Comparison of ENCODE assay signal across 10 cellular contexts in genomic region chr14:23364164-23364571, GRCh38. TPM values are rescaled to one million over a fixed set of nuclear protein-coding genes. Genes with fewer than 3 reads are reported as not detected.
DNase-seq lines count a peak whose midpoint lies in the region; ATAC-seq and TF ChIP-seq lines count a peak whose summit lies in the region.
"Had no signal": no experiment of that assay in that cellular context is flagged by ENCODE, and none has a peak within 500 bp of the region (broad histone marks: within the 10 kb centered on the region; RNA-seq: fewer than 3 reads in every experiment).

No MANE protein-coding gene starts in this region.

- intact Hi-C loops in adrenal gland (cut with DNase I) (no loop called here), heart right ventricle (cut with DNase I) (no loop called here), ovary (cut with DNase I) (no loop called here)

- H3K9me3 Mint-ChIP-seq in activated T-helper 17 cell treated with anti-CD3 and anti-CD28 coated beads, Interleukin-2, amount 50 U/mL, for 72 hours: no peaks in the 10 kb centered on the region

- no peak overlapping the region for H3K27ac Mint-ChIP-seq in activated T-helper 17 cell treated with anti-CD3 and anti-CD28 coated beads, Interleukin-2, amount 50 U/mL, for 72 hours

- H3K4me1 ChIP-seq in adrenal gland (replicated peaks in 1 of 2) (peaks cover 0 to 4% of the 10 kb centered on the region in 2 donors), heart right ventricle (peaks cover 0 to 22% (median 5%) of the 10 kb centered on the region in 9 donors), ovary (ENCODE audit: insufficient read depth) (no peaks in the 10 kb centered on the region)

- ATAC-seq in heart right ventricle (peak in 7 of 8 donors; percentile 5 to 36 (median 17)), HG02610 (IDR thresholded peaks at IDR 0.05; ENCODE audit: unreplicated experiment) (no peak)
- no peak for ATAC-seq in activated T-helper 17 cell treated with anti-CD3 and anti-CD28 coated beads, Interleukin-2, amount 50 U/mL, for 72 hours (replicated peaks)

- 30 to 54% (median 42%) methylated on average over 5 of the region's 5 CpGs for WGBS in adrenal gland, 4 donors
- WGBS in heart right ventricle, 2 donors: 31 to 49% methylated on average over 5 of the region's 5 CpGs
- 19 to 32% (median 28%) methylated on average over 5 of the region's 5 CpGs for WGBS in ovary, 3 donors

- H3K27me3 ChIP-seq in adrenal gland (peaks cover 12% of the 10 kb centered on the region), heart right ventricle (peaks cover 0 to 45% (median 18%) of the 10 kb centered on the region in 7 donors), ovary (no peaks in the 10 kb centered on the region)

- H3K4me1 Mint-ChIP-seq in activated T-helper 17 cell treated with anti-CD3 and anti-CD28 coated beads, Interleukin-2, amount 50 U/mL, for 72 hours: no peaks in the 10 kb centered on the region

- H3K27ac ChIP-seq in adrenal gland (peak overlapping the region in 3 of 5 donors; percentile 59 to 85 (median 83)), heart right ventricle (peak overlapping the region; percentile 50 to 90 (median 86)), ovary (peak overlapping the region; percentile 98 to 99)

- H3K9me3 ChIP-seq in adrenal gland (replicated peaks in 1 of 3) (no peaks in the 10 kb centered on the region), heart right ventricle (no peaks in the 10 kb centered on the region), ovary (no peaks in the 10 kb centered on the region)

- TF ChIP-seq POLR2A in adrenal gland (IDR thresholded peaks at IDR 0.05) (peak; percentile 7 to 36), ovary (IDR thresholded peaks at IDR 0.05) (no peak)

- H3K36me3 ChIP-seq in adrenal gland (replicated peaks in 1 of 2): no peaks in the 10 kb centered on the region
- peaks cover 0 to 6% (median 0%) of the 10 kb centered on the region in 9 donors for H3K36me3 ChIP-seq in heart right ventricle
- no peaks in the 10 kb centered on the region for H3K36me3 ChIP-seq in ovary

- H3K4me3 ChIP-seq in adrenal gland (peak overlapping the region in 1 of 4 donors; percentile 49), heart right ventricle (peak overlapping the region in 9 of 10 donors; percentile 50 to 63 (median 59)), ovary (peak overlapping the region; percentile 44)

- TF ChIP-seq CTCF in adrenal gland (IDR thresholded peaks at IDR 0.05) (no peak), heart right ventricle (IDR thresholded peaks at IDR 0.05) (no peak), ovary (IDR thresholded peaks at IDR 0.05) (no peak)

- no peak overlapping the region for H3K4me3 Mint-ChIP-seq in activated T-helper 17 cell treated with anti-CD3 and anti-CD28 coated beads, Interleukin-2, amount 50 U/mL, for 72 hours

- H3K27me3 Mint-ChIP-seq in activated T-helper 17 cell treated with anti-CD3 and anti-CD28 coated beads, Interleukin-2, amount 50 U/mL, for 72 hours: peaks cover 35% of the 10 kb centered on the region

- DNase-seq in Ammon's horn (ENCODE audit: low spot score) (peak; percentile 88), adrenal gland (peak in 2 of 7 donors; percentile 28 to 88), heart right ventricle (no peak), ovary (peak in 1 of 5 donors; percentile 51), NAMALWA (ENCODE audit: low spot score) (no peak), NCI-H510A treated with DMSO at 0.1 percent for 48 hours (lab: John Stamatoyannopoulos, UW) (no peak)
- DNase-seq: DMS53 had no signal

- TF ChIP-seq EP300 in ovary (IDR thresholded peaks at IDR 0.05): no peak

- H3K36me3 Mint-ChIP-seq in activated T-helper 17 cell treated with anti-CD3 and anti-CD28 coated beads, Interleukin-2, amount 50 U/mL, for 72 hours (ENCODE audit: low read depth): no peaks in the 10 kb centered on the region

RNA-seq across cellular contexts. Expression of gene EFS, which starts 0.8 kb away (rescaled TPM):
- total RNA-seq in adrenal gland: 10 to 100 TPM in 1 of 8 donors, 1 to 10 TPM in 7; 2.1 to 12.9 (median 3.8) TPM
- 10 to 100 TPM in 2 of 3 donors, 1 to 10 TPM in 1; 3.7 to 49.4 (median 11.1) TPM for polyA plus RNA-seq in adrenal gland
- 1 to 10 TPM; 1.1 to 3.7 (median 2.2) TPM for total RNA-seq in heart right ventricle
- polyA plus RNA-seq in heart right ventricle: 1 to 10 TPM; 3.7 to 6.0 TPM
- total RNA-seq in ovary: 10 to 100 TPM; 13.8 to 44.2 (median 34.6) TPM
- polyA plus RNA-seq in ovary: 10 to 100 TPM; 10.8 to 22.2 TPM
- not detected for total RNA-seq in activated T-helper 17 cell treated with anti-CD3 and anti-CD28 coated beads, Interleukin-2, amount 50 U/mL, for 72 hours

RNA-seq across cellular contexts. Expression of gene IL25, which starts 8.4 kb away (rescaled TPM):
- total RNA-seq in adrenal gland (not detected), heart right ventricle (under 1 TPM in 1 of 10 donors, not detected in 9; 0.29 TPM), ovary (not detected)
- polyA plus RNA-seq in adrenal gland (under 1 TPM in 1 of 3 donors, not detected in 2; 0.10 TPM), heart right ventricle (not detected), ovary (not detected)
- total RNA-seq in activated T-helper 17 cell treated with anti-CD3 and anti-CD28 coated beads, Interleukin-2, amount 50 U/mL, for 72 hours: not detected
- total RNA-seq: NCI-H460 had no signal

RNA-seq across cellular contexts. Expression of gene SLC22A17, which starts 11.5 kb away (rescaled TPM):
- total RNA-seq in adrenal gland (10 to 100 TPM; 11.8 to 76.1 (median 25.0) TPM), heart right ventricle (10 to 100 TPM in 4 of 10 donors, 1 to 10 TPM in 6; 4.8 to 18.9 (median 9.6) TPM), ovary (10 to 100 TPM; 25.0 to 48.0 (median 38.5) TPM)
- polyA plus RNA-seq in adrenal gland (100 to 1,000 TPM in 1 of 3 donors, 10 to 100 TPM in 2; 14.5 to 121 (median 53.9) TPM), heart right ventricle (10 to 100 TPM in 1 of 2 donors, 1 to 10 TPM in 1; 9.9 to 10.6 TPM), ovary (10 to 100 TPM in 1 of 2 donors, 1 to 10 TPM in 1; 8.9 to 32.7 TPM)
- total RNA-seq in activated T-helper 17 cell treated with anti-CD3 and anti-CD28 coated beads, Interleukin-2, amount 50 U/mL, for 72 hours: 1 to 10 TPM; 2.2 to 3.0 TPM

RNA-seq across cellular contexts. Expression of gene CMTM5, which starts 12.7 kb away (rescaled TPM):
- total RNA-seq in adrenal gland: 1 to 10 TPM in 1 of 8 donors, under 1 TPM in 2, not detected in 5; 0.34 to 2.5 (median 0.35) TPM
- polyA plus RNA-seq in adrenal gland: 1 to 10 TPM in 2 of 3 donors, under 1 TPM in 1; 0.59 to 2.6 (median 1.9) TPM
- total RNA-seq in heart right ventricle: under 1 TPM in 3 of 10 donors, not detected in 7; 0.32 to 0.53 (median 0.49) TPM
- polyA plus RNA-seq in heart right ventricle: 1 to 10 TPM; 2.9 to 5.3 TPM
- total RNA-seq in ovary: under 1 TPM in 1 of 7 donors, not detected in 6; 0.48 TPM
- 1 to 10 TPM in 1 of 2 donors, under 1 TPM in 1; 0.16 to 1.1 TPM for polyA plus RNA-seq in ovary
- not detected for total RNA-seq in activated T-helper 17 cell treated with anti-CD3 and anti-CD28 coated beads, Interleukin-2, amount 50 U/mL, for 72 hours
- total RNA-seq: NCI-H460 had no signal

RNA-seq across cellular contexts. Expression of gene PABPN1, which starts 42.9 kb away (rescaled TPM):
- 100 to 1,000 TPM in 3 of 8 donors, 10 to 100 TPM in 5; 18.3 to 200 (median 74.2) TPM for total RNA-seq in adrenal gland
- 100 to 1,000 TPM in 2 of 3 donors, 10 to 100 TPM in 1; 97.8 to 632 (median 331) TPM for polyA plus RNA-seq in adrenal gland
- total RNA-seq in heart right ventricle: 10 to 100 TPM; 57.0 to 96.1 (median 67.8) TPM
- 100 to 1,000 TPM in 1 of 2 donors, 10 to 100 TPM in 1; 67.0 to 196 TPM for polyA plus RNA-seq in heart right ventricle
- total RNA-seq in ovary: 100 to 1,000 TPM in 5 of 7 donors, 10 to 100 TPM in 2; 37.2 to 164 (median 136) TPM
- 100 to 1,000 TPM in 1 of 2 donors, 10 to 100 TPM in 1; 93.4 to 117 TPM for polyA plus RNA-seq in ovary
- total RNA-seq in activated T-helper 17 cell treated with anti-CD3 and anti-CD28 coated beads, Interleukin-2, amount 50 U/mL, for 72 hours: 100 to 1,000 TPM; 163 to 239 TPM

Comparison
In these comparisons a context has a peak if more than half of its experiments do, and no peak if none do; other contexts are left out.
1. ATAC-seq: peak in heart right ventricle (7 of 8); none in activated T-helper 17 cell treated with anti-CD3 and anti-CD28 coated beads, Interleukin-2, amount 50 U/mL, for 72 hours (single experiment) and HG02610 (single experiment).
2. Peak in every context shown above with its lines, with median percentiles within 50 percentile points of each other: H3K27ac ChIP-seq.